Comparison of ENCODE assay signal across 32 cellular contexts in genomic region chr17:50767030-50767429, GRCh38. TPM values are rescaled to one million over a fixed set of nuclear protein-coding genes. Genes with fewer than 3 reads are reported as not detected.
DNase-seq lines count a peak whose midpoint lies in the region; ATAC-seq, FAIRE-seq and TF ChIP-seq lines count a peak whose summit lies in the region.
"Had no signal": no experiment of that assay in that cellular context is flagged by ENCODE, and none has a peak within 500 bp of the region (broad histone marks: within the 10 kb centered on the region; RNA-seq: fewer than 3 reads in every experiment).

No MANE protein-coding gene starts in this region.

- CTCF ChIA-PET in HEK293 (lab: Yijun Ruan, JAX): interaction anchor here (1.3 kb wide), 1 partner anchor 16 kb away, joined by 4 read pairs; no protein-coding TSS in a partner anchor
- CTCF ChIA-PET in HEK293T (lab: Yijun Ruan, JAX): interaction anchor here (5.7 kb wide), 1 partner anchor 16 kb away, joined by 34 read pairs; no protein-coding TSS in a partner anchor

- no peaks in the 10 kb centered on the region for H3K36me3 Mint-ChIP-seq in brain
- H3K36me3 Mint-ChIP-seq in activated T-helper 17 cell treated with anti-CD3 and anti-CD28 coated beads, Interleukin-2, amount 50 U/mL, for 72 hours (ENCODE audit: low read depth): no peaks in the 10 kb centered on the region

- H3K27ac Mint-ChIP-seq in brain: peak overlapping the region in 3 of 5 experiments; percentile 41 to 72 (median 50)
- no peak overlapping the region for H3K27ac Mint-ChIP-seq in activated T-helper 17 cell treated with anti-CD3 and anti-CD28 coated beads, Interleukin-2, amount 50 U/mL, for 72 hours
- H3K27ac Mint-ChIP-seq: activated T-cell treated with anti-CD3 and anti-CD28 coated beads, Interleukin-2, amount 50 U/mL, for 72 hours had no signal

- WGBS in liver: 80% methylated on average over 7 of the region's 7 CpGs
- WGBS in small intestine, 3 donors: 14 to 62% (median 26%) methylated on average over 7 of the region's 7 CpGs

- H3K4me3 ChIP-seq in HEK293 (ENCODE audit: low read depth, low read length) (no peak overlapping the region), liver (ENCODE audit: low read depth in 1 of 3, low read length in 3 of 3) (no peak overlapping the region), small intestine (ENCODE audit: low read depth in 1 of 2, low read length in 2 of 2) (peak overlapping the region in 1 of 2 donors; percentile 61)
- H3K4me3 ChIP-seq: adrenal gland, psoas muscle, tibial nerve had no signal

- H3K9me3 ChIP-seq in HEK293 (ENCODE audit: control insufficient read depth, insufficient read depth, low read depth, low read length): no peaks in the 10 kb centered on the region
- no peaks in the 10 kb centered on the region for H3K9me3 ChIP-seq in liver (ENCODE audit: control insufficient read depth in 4 of 4, low read length in 3 of 4)
- no peaks in the 10 kb centered on the region for H3K9me3 ChIP-seq in small intestine (ENCODE audit: control insufficient read depth, low read depth)
- H3K9me3 ChIP-seq: adrenal gland, BE2C, neutrophil, psoas muscle, tibial nerve had no signal

- peaks cover 2% of the 10 kb centered on the region for H3K27me3 Mint-ChIP-seq in brain
- H3K27me3 Mint-ChIP-seq in activated T-helper 17 cell treated with anti-CD3 and anti-CD28 coated beads, Interleukin-2, amount 50 U/mL, for 72 hours: peaks cover 6% of the 10 kb centered on the region

- no peak for TF ChIP-seq RAD21 in liver (IDR thresholded peaks at IDR 0.05)

- H3K9ac ChIP-seq in liver (ENCODE audit: low read depth in 1 of 2, low read length in 2 of 2): no peak overlapping the region

- DNase-seq in small intestine: no peak
- DNase-seq in HEK293T (ENCODE audit: extremely low spot score): no peak
- DNase-seq: ACHN; activated CD4-positive, alpha-beta T cell treated with anti-CD3 and anti-CD28 coated beads for 4 hours; activated naive CD4-positive, alpha-beta T cell treated with Interleukin-2 at 50 U/mL for 16 hours; activated T-cell treated with anti-CD3 and anti-CD28 coated beads, Interleukin-2, amount 50 U/mL, for 72 hours; BE2C; brain microvascular endothelial cell; effector CD4-positive, alpha-beta T cell; erythroblast; NCI-H1417; NCI-H2081 treated with DMSO at 0.1 percent for 48 hours; NCI-H345; NCI-H82 had no signal

- TF ChIP-seq CTCF in HEK293 (tag by site-specific recombination; IDR thresholded peaks at IDR 0.05) (no peak), brain (conservative IDR thresholded peaks at IDR 0.05) (no peak), liver (IDR thresholded peaks at IDR 0.05; ENCODE audit: low read depth, low read length, missing input control) (no peak)

- no peak for FAIRE-seq in small intestine (lab: Jason Lieb, UNC)
- FAIRE-seq: H54 had no signal

- H3K4me1 ChIP-seq in HEK293 (ENCODE audit: control insufficient read depth, insufficient read depth, low read length) (peaks cover 8% of the 10 kb centered on the region), liver (ENCODE audit: control insufficient read depth in 4 of 4, insufficient read depth in 4 of 4, low read length in 3 of 4) (peaks cover 10 to 54% (median 40%) of the 10 kb centered on the region in 4 donors), small intestine (ENCODE audit: control insufficient read depth in 2 of 2, insufficient read depth in 1 of 2, low read depth in 1 of 2, low read length in 1 of 2) (peaks cover 0 to 3% of the 10 kb centered on the region in 2 donors)
- H3K4me1 ChIP-seq: psoas muscle had no signal

- H3K4me3 Mint-ChIP-seq in brain: peak overlapping the region in 1 of 5 experiments; percentile 44
- no peak overlapping the region for H3K4me3 Mint-ChIP-seq in activated T-helper 17 cell treated with anti-CD3 and anti-CD28 coated beads, Interleukin-2, amount 50 U/mL, for 72 hours
- H3K4me3 Mint-ChIP-seq: activated T-cell treated with anti-CD3 and anti-CD28 coated beads, Interleukin-2, amount 50 U/mL, for 72 hours had no signal

- POLR2A ChIA-PET in HEK293 (lab: Yijun Ruan, JAX): no interaction called here
- POLR2A ChIA-PET in HEK293T (lab: Yijun Ruan, JAX): interaction anchor here (1.4 kb wide), 1 partner anchor 48 kb away, joined by 3 read pairs; the partner anchor contains the start of gene LUC7L3

- H3K27me3 ChIP-seq in liver (ENCODE audit: control insufficient read depth in 4 of 4, insufficient read depth in 4 of 4, low read length in 3 of 4): no peaks in the 10 kb centered on the region
- H3K27me3 ChIP-seq in small intestine (ENCODE audit: control insufficient read depth in 2 of 2, insufficient read depth in 2 of 2, low read length in 2 of 2): no peaks in the 10 kb centered on the region
- H3K27me3 ChIP-seq: adrenal gland, BE2C, brain microvascular endothelial cell, neutrophil, tibial nerve had no signal

- no peaks in the 10 kb centered on the region for H3K9me3 Mint-ChIP-seq in brain
- no peaks in the 10 kb centered on the region for H3K9me3 Mint-ChIP-seq in activated T-helper 17 cell treated with anti-CD3 and anti-CD28 coated beads, Interleukin-2, amount 50 U/mL, for 72 hours
- H3K9me3 Mint-ChIP-seq: activated T-cell treated with anti-CD3 and anti-CD28 coated beads, Interleukin-2, amount 50 U/mL, for 72 hours had no signal

- no peak overlapping the region for H3K27ac ChIP-seq in HEK293 (ENCODE audit: extremely low read depth, low read depth, low read length)
- peak overlapping the region; percentile 85 to 87 for H3K27ac ChIP-seq in liver (ENCODE audit: low read depth in 1 of 2, low read length in 2 of 2)
- peak overlapping the region; percentile 91 to 97 for H3K27ac ChIP-seq in small intestine (ENCODE audit: low read depth in 1 of 2, low read length in 1 of 2)
- H3K27ac ChIP-seq: adrenal gland, brain microvascular endothelial cell, neutrophil, psoas muscle had no signal

- ATAC-seq in HG03354 (IDR thresholded peaks at IDR 0.05; ENCODE audit: poor library complexity, severe bottlenecking, unreplicated experiment) (no peak), HG02798 (IDR thresholded peaks at IDR 0.05; ENCODE audit: poor library complexity, unreplicated experiment) (no peak)
- no peak for ATAC-seq in activated T-helper 17 cell treated with anti-CD3 and anti-CD28 coated beads, Interleukin-2, amount 50 U/mL, for 72 hours (replicated peaks)
- ATAC-seq: activated T-cell treated with anti-CD3 and anti-CD28 coated beads, Interleukin-2, amount 50 U/mL, for 72 hours; psoas muscle; SK-N-SH treated with all-trans-retinoic acid at 6 μM for 48 hours had no signal

- H3K4me1 Mint-ChIP-seq in brain: peaks cover 48% of the 10 kb centered on the region
- peaks cover 3% of the 10 kb centered on the region for H3K4me1 Mint-ChIP-seq in activated T-helper 17 cell treated with anti-CD3 and anti-CD28 coated beads, Interleukin-2, amount 50 U/mL, for 72 hours

- H3K36me3 ChIP-seq in HEK293 (ENCODE audit: control insufficient read depth in 2 of 2, insufficient read depth in 1 of 2, low read length in 2 of 2) (no peaks in the 10 kb centered on the region), liver (ENCODE audit: control insufficient read depth in 4 of 4, insufficient read depth in 3 of 4, low read depth in 1 of 4, low read length in 3 of 4) (no peaks in the 10 kb centered on the region), small intestine (ENCODE audit: control insufficient read depth in 2 of 2, insufficient read depth in 2 of 2, low read length in 2 of 2) (peaks cover 0 to 2% of the 10 kb centered on the region in 2 donors)
- H3K36me3 ChIP-seq: adrenal gland, BE2C, brain microvascular endothelial cell, neutrophil, tibial nerve had no signal

TF ChIP-seq in liver, 16 proteins besides CTCF, POLR2A, EP300 and RAD21:
- TF ChIP-seq MAX (IDR thresholded peaks at IDR 0.05): no peak
- no peak for TF ChIP-seq NR2F2 (IDR thresholded peaks at IDR 0.05)

TF ChIP-seq in HEK293T, 16 proteins besides CTCF, POLR2A, EP300 and RAD21:
- TF ChIP-seq NFRKB (IDR thresholded peaks at IDR 0.05) (no peak), SP1 (IDR thresholded peaks at IDR 0.05) (no peak), ZNF384 (IDR thresholded peaks at IDR 0.05) (no peak), FOXK2 (IDR thresholded peaks at IDR 0.05) (no peak), LEF1 (IDR thresholded peaks at IDR 0.05; ENCODE audit: borderline replicate concordance) (no peak), TARDBP (IDR thresholded peaks at IDR 0.05) (no peak), CTBP1 (IDR thresholded peaks at IDR 0.05; ENCODE audit: borderline replicate concordance) (no peak), ELF4 (IDR thresholded peaks at IDR 0.05) (no peak), HDGF (IDR thresholded peaks at IDR 0.05; ENCODE audit: borderline replicate concordance) (no peak)
- TF ChIP-seq, protein P1, sequence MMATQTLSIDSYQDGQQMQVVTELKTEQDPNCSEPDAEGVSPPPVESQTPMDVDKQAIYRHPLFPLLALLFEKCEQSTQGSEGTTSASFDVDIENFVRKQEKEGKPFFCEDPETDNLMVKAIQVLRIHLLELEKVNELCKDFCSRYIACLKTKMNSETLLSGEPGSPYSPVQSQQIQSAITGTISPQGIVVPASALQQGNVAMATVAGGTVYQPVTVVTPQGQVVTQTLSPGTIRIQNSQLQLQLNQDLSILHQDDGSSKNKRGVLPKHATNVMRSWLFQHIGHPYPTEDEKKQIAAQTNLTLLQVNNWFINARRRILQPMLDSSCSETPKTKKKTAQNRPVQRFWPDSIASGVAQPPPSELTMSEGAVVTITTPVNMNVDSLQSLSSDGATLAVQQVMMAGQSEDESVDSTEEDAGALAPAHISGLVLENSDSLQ (IDR thresholded peaks at IDR 0.05): no peak

RNA-seq across cellular contexts. Expression of gene ANKRD40CL, which starts 0.3 kb away (rescaled TPM):
- polyA plus RNA-seq in brain (ENCODE audit: insufficient read depth, low read depth, low replicate concordance) (not detected), liver (not detected), small intestine (100 to 1,000 TPM in 2 of 3 donors, 10 to 100 TPM in 1; 60.8 to 298 (median 237) TPM)
- total RNA-seq in liver: not detected
- not detected for total RNA-seq in activated T-helper 17 cell treated with anti-CD3 and anti-CD28 coated beads, Interleukin-2, amount 50 U/mL, for 72 hours
- total RNA-seq: activated T-cell treated with anti-CD3 and anti-CD28 coated beads, Interleukin-2, amount 50 U/mL, for 72 hours; adrenal gland; cerebellum; fibroblast of villous mesenchyme; kidney epithelial cell; MCF 10A; myocyte; psoas muscle; T-helper 2 cell treated with Interferon-gamma antibody and Interleukin-4, amounts not matched to agents 100 ng/mL and 5 ng/mL, for 36 hours; tibial nerve had no signal
- polyA plus RNA-seq: adrenal gland, psoas muscle had no signal

RNA-seq across cellular contexts. Expression of gene LUC7L3, which starts 47.6 kb away (rescaled TPM):
- polyA plus RNA-seq in brain (ENCODE audit: insufficient read depth, low read depth, low replicate concordance): 34.1 TPM
- total RNA-seq in liver: 10 to 100 TPM; 26.0 to 26.5 TPM
- polyA plus RNA-seq in liver: 100 to 1,000 TPM in 1 of 2 donors, 10 to 100 TPM in 1; 15.5 to 126 TPM
- 100 to 1,000 TPM in 2 of 3 donors, 10 to 100 TPM in 1; 57.4 to 466 (median 435) TPM for polyA plus RNA-seq in small intestine
- 100 to 1,000 TPM; 113 to 142 TPM for total RNA-seq in activated T-helper 17 cell treated with anti-CD3 and anti-CD28 coated beads, Interleukin-2, amount 50 U/mL, for 72 hours

RNA-seq across cellular contexts. Expression of gene ANKRD40, which starts 59.3 kb away (rescaled TPM):
- polyA plus RNA-seq in brain (ENCODE audit: insufficient read depth, low read depth, low replicate concordance) (49.0 TPM), liver (1 to 10 TPM; 6.2 to 9.3 TPM), small intestine (10 to 100 TPM in 1 of 3 donors, 1 to 10 TPM in 2; 5.7 to 12.5 (median 6.7) TPM)
- total RNA-seq in liver: 10 to 100 TPM; 10.1 to 15.1 TPM
- 10 to 100 TPM; 13.0 to 29.9 TPM for total RNA-seq in activated T-helper 17 cell treated with anti-CD3 and anti-CD28 coated beads, Interleukin-2, amount 50 U/mL, for 72 hours

Comparison
In these comparisons a context has a peak if more than half of its experiments do, and no peak if none do; other contexts are left out.
1. RNA of gene ANKRD40CL, which starts 0.3 kb away (polyA plus RNA-seq): 60.8 to 298 TPM in small intestine; not detected in brain (single experiment) and not detected in liver; every median in the first group is over 10 times any median in the second.